Comparison of ENCODE assay signal across 21 cellular contexts in the genomic region with DNA sequence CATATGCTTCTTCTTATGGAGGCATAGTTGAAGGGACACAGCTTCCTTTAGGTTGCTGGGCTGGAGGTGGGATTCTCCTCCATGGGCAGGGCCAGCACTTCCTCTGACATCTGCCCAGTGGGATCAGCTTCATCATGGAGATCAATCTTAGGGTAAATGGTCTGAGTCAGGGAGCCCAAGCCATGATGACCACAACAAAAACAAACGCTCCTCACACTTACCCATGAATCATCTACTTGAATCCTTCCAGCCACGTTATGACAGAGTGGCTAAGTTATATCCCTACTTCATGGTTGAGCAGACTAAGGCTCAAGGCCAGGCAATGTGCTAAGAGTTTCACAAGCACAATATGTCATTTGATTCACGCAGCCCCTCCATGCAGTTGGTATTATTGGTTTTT.
A peak's percentile ranks its signal among the peaks of the same experiment; 100 is the strongest.
DNase-seq lines count a peak whose midpoint lies in the region; ATAC-seq and TF ChIP-seq lines count a peak whose summit lies in the region.
"Had no signal": no experiment of that assay in that cellular context is flagged by ENCODE, and none has a peak within 500 bp of the region (broad histone marks: within the 10 kb centered on the region; RNA-seq: fewer than 3 reads in every experiment).

No MANE protein-coding gene starts in this region.

- no peak overlapping the region for H3K14ac ChIP-seq in trophoblast cell (ENCODE audit: low read length)

- no peak overlapping the region for H4K12ac ChIP-seq in trophoblast cell (ENCODE audit: low read depth, low read length)

- TF ChIP-seq EP300 in esophagus muscularis mucosa (IDR thresholded peaks at IDR 0.05) (no peak), suprapubic skin (IDR thresholded peaks at IDR 0.05) (no peak)

- peak overlapping the region; percentile 26 for H2BK12ac ChIP-seq in trophoblast cell (ENCODE audit: low read length)

- H2BK5ac ChIP-seq in trophoblast cell (ENCODE audit: low read depth, low read length, poor library complexity), result no peak overlapping the region

- H3K79me1 ChIP-seq in trophoblast cell (ENCODE audit: low read length), result peaks cover 24% of the 10 kb centered on the region

- no peak overlapping the region for H3K23ac ChIP-seq in trophoblast cell (ENCODE audit: low read length)

- intact Hi-C loops in esophagus muscularis mucosa (cut with DNase I), result no loop called here

- no peaks in the 10 kb centered on the region for H3K79me2 ChIP-seq in trophoblast cell (ENCODE audit: control insufficient read depth, insufficient read depth, low read length, poor library complexity)

- H3K4me1 ChIP-seq in SJCRH30, result peaks cover 25% of the 10 kb centered on the region
- H3K4me1 ChIP-seq in esophagus muscularis mucosa, result no peaks in the 10 kb centered on the region
- peaks cover 9 to 18% of the 10 kb centered on the region in 2 experiments for H3K4me1 ChIP-seq in trophoblast cell (ENCODE audit: control insufficient read depth in 1 of 2, insufficient read depth in 2 of 2, low read length in 2 of 2)
- no peaks in the 10 kb centered on the region for H3K4me1 ChIP-seq in suprapubic skin

- H3K18ac ChIP-seq in trophoblast cell (ENCODE audit: low read length), result no peak overlapping the region

- H3K9me3 ChIP-seq in SJCRH30 (replicated peaks) (no peaks in the 10 kb centered on the region), esophagus muscularis mucosa (no peaks in the 10 kb centered on the region), trophoblast cell (ENCODE audit: insufficient read depth, low read depth, low read length) (no peaks in the 10 kb centered on the region), suprapubic skin (no peaks in the 10 kb centered on the region)

- 79% methylated on average over 3 of the region's 3 CpGs for WGBS in esophagus muscularis mucosa
- no CpG with 5 or more reads among the region's 3 CpGs for WGBS in trophoblast cell (ENCODE audit: extremely low coverage, insufficient coverage, insufficient read length)
- WGBS in suprapubic skin, result 69% methylated on average over 3 of the region's 3 CpGs

- H4K8ac ChIP-seq in trophoblast cell (ENCODE audit: low read depth, low read length), result no peak overlapping the region

- H3K27me3 ChIP-seq in SJCRH30 (no peaks in the 10 kb centered on the region), esophagus muscularis mucosa (no peaks in the 10 kb centered on the region), trophoblast cell (ENCODE audit: insufficient read depth, low read length) (no peaks in the 10 kb centered on the region), suprapubic skin (no peaks in the 10 kb centered on the region)

- ATAC-seq in HG02798 (IDR thresholded peaks at IDR 0.05; ENCODE audit: poor library complexity, unreplicated experiment), result no peak
- ATAC-seq: stimulated activated naive CD8-positive, alpha-beta T cell treated with anti-CD3 and anti-CD28 coated beads, Interleukin-15, Interleukin-2, amounts not matched to agents 100 U/mL and 50 U/mL, for 24 hours had no signal

- H3K4me2 ChIP-seq in trophoblast cell (ENCODE audit: low read length), result no peak overlapping the region

- H3K36me3 ChIP-seq in SJCRH30, result no peaks in the 10 kb centered on the region
- H3K36me3 ChIP-seq in esophagus muscularis mucosa, result no peaks in the 10 kb centered on the region
- H3K36me3 ChIP-seq in trophoblast cell (ENCODE audit: control insufficient read depth in 1 of 2, insufficient read depth in 2 of 2, low read length in 2 of 2), result no peaks in the 10 kb centered on the region
- H3K36me3 ChIP-seq in suprapubic skin, result no peaks in the 10 kb centered on the region

- TF ChIP-seq POLR2A in esophagus muscularis mucosa (IDR thresholded peaks at IDR 0.05; ENCODE audit: low read depth) (no peak), suprapubic skin (IDR thresholded peaks at IDR 0.05) (no peak), erythroblast (IDR thresholded peaks at IDR 0.05; ENCODE audit: low read length) (no peak)

- H2AK5ac ChIP-seq in trophoblast cell (ENCODE audit: low read length), result no peak overlapping the region

- H2BK120ac ChIP-seq in trophoblast cell (ENCODE audit: insufficient read depth, low read length, poor library complexity), result no peak overlapping the region

- H3K9ac ChIP-seq in trophoblast cell (ENCODE audit: low read length), result no peak overlapping the region

- TF ChIP-seq CTCF in esophagus muscularis mucosa (IDR thresholded peaks at IDR 0.05), result no peak
- TF ChIP-seq CTCF in suprapubic skin (IDR thresholded peaks at IDR 0.05), result no peak

- H3K4ac ChIP-seq in trophoblast cell (ENCODE audit: low read depth, low read length), result no peak overlapping the region

- DNase-seq in ELR (ENCODE audit: low read depth), result peak; percentile 47
- peak; percentile 60 to 71 for DNase-seq in SJCRH30
- peak; percentile 86 for DNase-seq in esophagus muscularis mucosa (ENCODE audit: extremely low spot score)
- DNase-seq in trophoblast cell, result peak in 1 of 2 donors; percentile 29
- DNase-seq in activated naive CD4-positive, alpha-beta T cell (lab: John Stamatoyannopoulos, UW), result no peak
- DNase-seq in suprapubic skin (ENCODE audit: low spot score in 2 of 2), result no peak
- DNase-seq in erythroblast (lab: John Stamatoyannopoulos, UW), result no peak
- DNase-seq: activated CD4-positive, alpha-beta memory T cell treated with anti-CD3 and anti-CD28 coated beads for 36 hours; activated effector memory CD4-positive, alpha-beta T cell treated with anti-CD3 and anti-CD28 coated beads, Interleukin-2, amount 50 U/mL, for 16 hours; CD8-positive, alpha-beta memory T cell; cerebellar nuclear complex; foreskin melanocyte; islet precursor cell; KBM-7; NCI-H187; NCI-H748 treated with DMSO at 0.1 percent for 48 hours; retina; SHP77; stimulated activated CD4-positive, alpha-beta T cell treated with anti-CD3 and anti-CD28 coated beads, Interleukin-4, amount 100 ng/mL, for 1 hour; stimulated activated naive CD8-positive, alpha-beta T cell treated with anti-CD3 and anti-CD28 coated beads, Interleukin-15, Interleukin-2, amounts not matched to agents 100 U/mL and 50 U/mL, for 24 hours had no signal

- H4K91ac ChIP-seq in trophoblast cell (ENCODE audit: low read depth, low read length), result no peak overlapping the region

- H3K27ac ChIP-seq in SJCRH30 (peak overlapping the region; percentile 36), esophagus muscularis mucosa (replicated peaks in 1 of 4) (no peak overlapping the region), trophoblast cell (ENCODE audit: low read depth, low read length) (no peak overlapping the region), suprapubic skin (no peak overlapping the region)

- H3K4me3 ChIP-seq in SJCRH30 (no peak overlapping the region), esophagus muscularis mucosa (no peak overlapping the region), trophoblast cell (ENCODE audit: low read depth, low read length) (no peak overlapping the region), suprapubic skin (no peak overlapping the region)

- H2AFZ ChIP-seq in trophoblast cell (ENCODE audit: insufficient read depth, low read length, poor library complexity), result no peak overlapping the region

Comparison
In these comparisons a context has a peak if more than half of its experiments do, and no peak if none do; other contexts are left out.
1. DNase-seq: peak in ELR (single experiment), SJCRH30 (2 of 2) and esophagus muscularis mucosa (single experiment); none in activated naive CD4-positive, alpha-beta T cell (0 of 4), suprapubic skin (0 of 2) and erythroblast (0 of 2).